Comparison of ENCODE assay signal across 3 cellular contexts in the genomic region with DNA sequence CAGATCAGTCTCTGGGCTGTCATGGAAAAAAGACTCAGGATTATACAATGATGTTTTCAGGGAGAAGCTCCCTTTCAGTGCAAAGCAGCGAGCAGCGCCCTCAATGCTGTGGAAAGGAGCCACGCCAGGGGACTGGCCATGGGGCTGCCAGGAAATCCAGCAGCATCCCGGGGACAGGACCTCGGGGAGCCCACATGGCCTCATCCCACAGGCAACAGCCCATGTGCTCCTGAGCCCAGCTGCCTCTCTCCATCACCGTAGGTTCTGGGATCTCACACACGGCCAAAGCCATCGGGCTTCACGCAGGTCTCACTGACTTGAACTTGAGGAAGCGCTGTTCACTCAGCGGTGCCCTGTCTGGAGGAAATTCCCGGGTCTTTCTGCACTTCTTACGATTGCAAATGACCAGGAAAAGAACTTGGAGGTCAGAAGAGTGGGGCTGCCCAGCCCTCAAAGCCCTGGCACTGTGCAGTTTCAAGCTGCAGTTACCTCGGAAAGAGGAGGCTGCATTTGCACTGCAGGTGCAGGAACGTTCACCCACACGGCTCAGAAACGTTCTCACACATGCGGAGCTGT.
"Had no signal": no experiment of that assay in that cellular context is flagged by ENCODE, and none has a peak within 500 bp of the region (broad histone marks: within the 10 kb centered on the region; RNA-seq: fewer than 3 reads in every experiment).

No MANE protein-coding gene starts in this region.

- H3K4me3 ChIP-seq: GM23338 had no signal

- ATAC-seq: GM23338 had no signal

- DNase-seq: H9, HCEC 1CT had no signal
